9 cellular contexts compared by ENCODE assay signal in genomic region chrX:30887721-30888120, GRCh38. TPM values are rescaled to one million over a fixed set of nuclear protein-coding genes. Genes with fewer than 3 reads are reported as not detected.
DNase-seq lines count a peak whose midpoint lies in the region; ATAC-seq, FAIRE-seq and TF ChIP-seq lines count a peak whose summit lies in the region.
"Had no signal": no experiment of that assay in that cellular context is flagged by ENCODE, and none has a peak within 500 bp of the region (broad histone marks: within the 10 kb centered on the region; RNA-seq: fewer than 3 reads in every experiment).

No MANE protein-coding gene starts in this region.

- no peak overlapping the region for H3K27ac Mint-ChIP-seq in neural crest cell (ENCODE audit: unreplicated experiment)

- H3K4me1 Mint-ChIP-seq in neural crest cell: peaks cover 14% of the 10 kb centered on the region

- H3K27ac ChIP-seq in A673 (ENCODE audit: low read depth, low read length, poor library complexity, severe bottlenecking) (no peak overlapping the region), MM.1S (ENCODE audit: low read length) (no peak overlapping the region)

- H3K4me1 ChIP-seq in A673 (ENCODE audit: insufficient read depth, low read length, poor library complexity, severe bottlenecking): no peaks in the 10 kb centered on the region
- H3K4me1 ChIP-seq in MM.1S (ENCODE audit: low read length): no peaks in the 10 kb centered on the region

- intact Hi-C loops in A673 (cut with micrococcal nuclease; ENCODE audit: unreplicated experiment): no loop called here

- no peak overlapping the region for H2AFZ ChIP-seq in MM.1S (ENCODE audit: low read length)

- H3K27me3 Mint-ChIP-seq in neural crest cell (ENCODE audit: low read depth): peaks cover 9% of the 10 kb centered on the region

- H3K9ac ChIP-seq in MM.1S (ENCODE audit: low read length): peak overlapping the region; percentile 50; the same call in 1 of the 2 replicates

- H3K36me3 ChIP-seq in A673 (ENCODE audit: insufficient read depth, low read length, poor library complexity, severe bottlenecking): no peaks in the 10 kb centered on the region
- H3K36me3 ChIP-seq in MM.1S (replicated peaks; ENCODE audit: insufficient read depth, low read length): no peaks in the 10 kb centered on the region

- BruUV-seq in A673 (replicated peaks; lab: Mats Ljungman, UMichigan): TSS peak; percentile 46

- no peaks in the 10 kb centered on the region for H3K36me3 Mint-ChIP-seq in neural crest cell (ENCODE audit: low read depth)

- in situ Hi-C loops in astrocyte of the cerebellum (cut with HindIII; ENCODE audit: low sequenced_read_pairs): no loop called here

- H3K9me3 Mint-ChIP-seq in neural crest cell: peaks cover 5% of the 10 kb centered on the region

- DNase-seq in A673 (ENCODE audit: low spot score): no peak
- no peak for DNase-seq in MM.1S
- no peak for DNase-seq in astrocyte of the cerebellum (ENCODE audit: low read depth)
- DNase-seq in neural crest cell (ENCODE audit: low read depth, low spot score): no peak
- DNase-seq in D721Med (ENCODE audit: insufficient read length, low spot score): no peak
- DNase-seq in middle frontal gyrus (ENCODE audit: extremely low spot score, low spot score): no peak

- TF ChIP-seq CTCF in A673 (conservative IDR thresholded peaks at IDR 0.05; ENCODE audit: low read depth, low read length) (no peak), MM.1S (IDR thresholded peaks at IDR 0.05; ENCODE audit: low read length) (no peak), astrocyte of the cerebellum (IDR thresholded peaks at IDR 0.05; ENCODE audit: low read depth, low read length, missing control alignments) (no peak), neural crest cell (conservative IDR thresholded peaks at IDR 0.05) (no peak), D721Med (IDR thresholded peaks at IDR 0.05; ENCODE audit: insufficient read depth, missing control alignments) (no peak)

- CTCF ChIA-PET in A673 (lab: Charles Lee): no interaction called here

- peak overlapping the region; percentile 64 for H3K4me2 ChIP-seq in MM.1S (ENCODE audit: low read depth, low read length)

- H3F3A ChIP-seq in MM.1S (ENCODE audit: insufficient read depth, low read length): no peaks in the 10 kb centered on the region

- POLR2A ChIA-PET in A673 (lab: Charles Lee; ENCODE audit: low non-redundant PET): interaction anchor here (0.6 kb wide), 1 partner anchor 72 kb away, joined by 3 read pairs; no protein-coding TSS in a partner anchor

- H3K27me3 ChIP-seq in A673 (replicated peaks; ENCODE audit: insufficient read depth, low read depth, low read length, poor library complexity) (no peaks in the 10 kb centered on the region), MM.1S (replicated peaks; ENCODE audit: insufficient read depth, low read length) (no peaks in the 10 kb centered on the region)

- H3K9me2 ChIP-seq in MM.1S (replicated peaks; ENCODE audit: insufficient read depth, low read length): no peaks in the 10 kb centered on the region

- no peaks in the 10 kb centered on the region for H4K20me1 ChIP-seq in MM.1S (ENCODE audit: insufficient read depth, low read length)

- H3K9me3 ChIP-seq in A673 (ENCODE audit: low read depth, low read length, poor library complexity, severe bottlenecking) (no peaks in the 10 kb centered on the region), MM.1S (replicated peaks; ENCODE audit: insufficient read depth, low read length) (no peaks in the 10 kb centered on the region)

- H3K4me3 ChIP-seq in A673 (ENCODE audit: low read depth, low read length, poor library complexity, severe bottlenecking) (peak overlapping the region; percentile 77), MM.1S (ENCODE audit: low read length) (peak overlapping the region; percentile 80), astrocyte of the cerebellum (ENCODE audit: low read depth, low read length) (peak overlapping the region; percentile 71)

- no peak for FAIRE-seq in D721Med (lab: Jason Lieb, UNC)
- FAIRE-seq: TTC549 had no signal

- H3K79me2 ChIP-seq in MM.1S (ENCODE audit: low read length): peaks cover 35% of the 10 kb centered on the region

- ATAC-seq in GM19455 (IDR thresholded peaks at IDR 0.05; ENCODE audit: unreplicated experiment): no peak
- ATAC-seq in HG02759 (IDR thresholded peaks at IDR 0.05; ENCODE audit: unreplicated experiment): no peak

- H3K4me3 Mint-ChIP-seq in neural crest cell: peak overlapping the region; percentile 87

RNA-seq across cellular contexts. Expression of gene TAB3, which starts 1.3 kb away (rescaled TPM):
- total RNA-seq in A673 (2021) (10.6 and 12.0 TPM in 2 replicates), neural crest cell (13.2 and 13.3 TPM in 2 replicates)
